Comparison of ENCODE assay signal across 14 cellular contexts in genomic region chr4:122747883-122748282, GRCh38. TPM values are rescaled to one million over a fixed set of nuclear protein-coding genes. Genes with fewer than 3 reads are reported as not detected.
DNase-seq lines count a peak whose midpoint lies in the region; ATAC-seq and TF ChIP-seq lines count a peak whose summit lies in the region.
"Had no signal": no experiment of that assay in that cellular context is flagged by ENCODE, and none has a peak within 500 bp of the region (broad histone marks: within the 10 kb centered on the region; RNA-seq: fewer than 3 reads in every experiment).

No MANE protein-coding gene starts in this region.

- H3K36me3 Mint-ChIP-seq in natural killer cell treated with Interleukin-12 subunit alpha and Interleukin-12 subunit beta and Interleukin-15 and Interleukin-18, amount 100 ng/mL, for 72 hours, result no peaks in the 10 kb centered on the region
- H3K36me3 Mint-ChIP-seq in effector memory CD8-positive, alpha-beta T cell (ENCODE audit: insufficient read depth), result no peaks in the 10 kb centered on the region

- ATAC-seq in natural killer cell treated with Interleukin-12 subunit alpha and Interleukin-12 subunit beta and Interleukin-15 and Interleukin-18, amount 100 ng/mL, for 72 hours, result no peak
- no peak for ATAC-seq in effector memory CD8-positive, alpha-beta T cell (replicated peaks)
- ATAC-seq: activated CD8-positive, alpha-beta T cell treated with anti-CD3 and anti-CD28 coated beads, Interleukin-2, amount 10 ng/mL, durations not matched to agents 7 days and 5 days; stimulated activated memory B cell treated with anti-CD40 and anti-IgM and Interleukin-4, amounts not matched to agents 10 μg/mL and 1 μg/mL and 100 μg/mL, for 72 hours had no signal

- peak overlapping the region in 1 of 2 donors; percentile 42 for H3K27ac Mint-ChIP-seq in natural killer cell treated with Interleukin-12 subunit alpha and Interleukin-12 subunit beta and Interleukin-15 and Interleukin-18, amount 100 ng/mL, for 72 hours
- no peak overlapping the region for H3K27ac Mint-ChIP-seq in effector memory CD8-positive, alpha-beta T cell
- H3K27ac Mint-ChIP-seq: activated CD8-positive, alpha-beta T cell treated with anti-CD3 and anti-CD28 coated beads, Interleukin-2, amount 10 ng/mL, durations not matched to agents 7 days and 5 days; H9; stimulated activated memory B cell treated with anti-CD40 and anti-IgM and Interleukin-4, amounts not matched to agents 10 μg/mL and 1 μg/mL and 100 μg/mL, for 72 hours had no signal

- H3K4me3 Mint-ChIP-seq in natural killer cell treated with Interleukin-12 subunit alpha and Interleukin-12 subunit beta and Interleukin-15 and Interleukin-18, amount 100 ng/mL, for 72 hours, result no peak overlapping the region
- no peak overlapping the region for H3K4me3 Mint-ChIP-seq in effector memory CD8-positive, alpha-beta T cell
- H3K4me3 Mint-ChIP-seq: activated CD8-positive, alpha-beta T cell treated with anti-CD3 and anti-CD28 coated beads, Interleukin-2, amount 10 ng/mL, durations not matched to agents 7 days and 5 days; H9; stimulated activated memory B cell treated with anti-CD40 and anti-IgM and Interleukin-4, amounts not matched to agents 10 μg/mL and 1 μg/mL and 100 μg/mL, for 72 hours had no signal

- no peaks in the 10 kb centered on the region for H3K9me3 Mint-ChIP-seq in natural killer cell treated with Interleukin-12 subunit alpha and Interleukin-12 subunit beta and Interleukin-15 and Interleukin-18, amount 100 ng/mL, for 72 hours
- no peaks in the 10 kb centered on the region for H3K9me3 Mint-ChIP-seq in effector memory CD8-positive, alpha-beta T cell
- H3K9me3 Mint-ChIP-seq: stimulated activated memory B cell treated with anti-CD40 and anti-IgM and Interleukin-4, amounts not matched to agents 10 μg/mL and 1 μg/mL and 100 μg/mL, for 72 hours had no signal

- H3K27me3 Mint-ChIP-seq in natural killer cell treated with Interleukin-12 subunit alpha and Interleukin-12 subunit beta and Interleukin-15 and Interleukin-18, amount 100 ng/mL, for 72 hours, result peaks cover 22 to 26% of the 10 kb centered on the region in 2 donors
- peaks cover 30 to 31% of the 10 kb centered on the region in 2 donors for H3K27me3 Mint-ChIP-seq in effector memory CD8-positive, alpha-beta T cell

- peaks cover 12 to 13% of the 10 kb centered on the region in 2 donors for H3K4me1 Mint-ChIP-seq in natural killer cell treated with Interleukin-12 subunit alpha and Interleukin-12 subunit beta and Interleukin-15 and Interleukin-18, amount 100 ng/mL, for 72 hours (ENCODE audit: low read depth in 2 of 2)
- peaks cover 2 to 6% of the 10 kb centered on the region in 2 donors for H3K4me1 Mint-ChIP-seq in effector memory CD8-positive, alpha-beta T cell (ENCODE audit: low read depth in 2 of 2)
- H3K4me1 Mint-ChIP-seq: stimulated activated memory B cell treated with anti-CD40 and anti-IgM and Interleukin-4, amounts not matched to agents 10 μg/mL and 1 μg/mL and 100 μg/mL, for 72 hours had no signal

- peak; percentile 81 for DNase-seq in ELR (ENCODE audit: low read depth)
- DNase-seq in dermis blood vessel endothelial cell, result peak; percentile 33
- DNase-seq in myocyte (ENCODE audit: low read depth), result peak; percentile 43
- no peak for DNase-seq in activated CD4-positive, alpha-beta T cell treated with anti-CD3 and anti-CD28 coated beads, Interleukin-2, amount 50 U/mL, for 4 hours
- DNase-seq in natural killer cell treated with Interleukin-12 subunit alpha and Interleukin-12 subunit beta and Interleukin-15 and Interleukin-18, amount 100 ng/mL, for 72 hours (ENCODE audit: low spot score), result no peak
- no peak for DNase-seq in stimulated activated CD4-positive, alpha-beta T cell treated with anti-CD3 and anti-CD28 coated beads, Interleukin-1b, Interleukin-23, amount 100 ng/mL, for 48 hours
- DNase-seq in effector memory CD8-positive, alpha-beta T cell, result no peak
- DNase-seq: activated CD8-positive, alpha-beta T cell treated with anti-CD3 and anti-CD28 coated beads, Interleukin-2, amount 10 ng/mL, durations not matched to agents 7 days and 5 days; C1 segment of cervical spinal cord; dorsolateral prefrontal cortex; H9; upper lobe of left lung had no signal

TF ChIP-seq in PFSK-1, 5 proteins besides CTCF, POLR2A, EP300 and RAD21:
- TF ChIP-seq FOXP2 (optimal IDR thresholded peaks at IDR 0.05; ENCODE audit: borderline replicate concordance, extremely low read depth, extremely low read length, insufficient read depth) (no peak), SIN3A (IDR thresholded peaks at IDR 0.05; ENCODE audit: borderline replicate concordance, insufficient read depth, low read length) (peak; percentile 71; the same call in 1 of the 2 replicates)

RNA-seq across cellular contexts. Expression of gene BBS12, which starts 15.4 kb away (rescaled TPM):
- 0.28 TPM for polyA plus RNA-seq in PFSK-1 (2012; ENCODE audit: insufficient read length, low read depth)
- total RNA-seq in dermis blood vessel endothelial cell (5.2 and 6.0 TPM in 2 replicates), myocyte (7.1 and 7.8 TPM in 2 replicates)
- 3.1 TPM for polyA plus RNA-seq in myocyte (2012)
- 1 to 10 TPM; 1.0 to 2.2 TPM for total RNA-seq in natural killer cell treated with Interleukin-12 subunit alpha and Interleukin-12 subunit beta and Interleukin-15 and Interleukin-18, amount 100 ng/mL, for 72 hours

Comparison
In these comparisons a context has a peak if more than half of its experiments do, and no peak if none do; other contexts are left out.
1. DNase-seq: peak in ELR (single experiment), dermis blood vessel endothelial cell (single experiment) and myocyte (single experiment); none in activated CD4-positive, alpha-beta T cell treated with anti-CD3 and anti-CD28 coated beads, Interleukin-2, amount 50 U/mL, for 4 hours (0 of 2), natural killer cell treated with Interleukin-12 subunit alpha and Interleukin-12 subunit beta and Interleukin-15 and Interleukin-18, amount 100 ng/mL, for 72 hours (single experiment), stimulated activated CD4-positive, alpha-beta T cell treated with anti-CD3 and anti-CD28 coated beads, Interleukin-1b, Interleukin-23, amount 100 ng/mL, for 48 hours (single experiment) and effector memory CD8-positive, alpha-beta T cell (0 of 3).